In the genomic region with DNA sequence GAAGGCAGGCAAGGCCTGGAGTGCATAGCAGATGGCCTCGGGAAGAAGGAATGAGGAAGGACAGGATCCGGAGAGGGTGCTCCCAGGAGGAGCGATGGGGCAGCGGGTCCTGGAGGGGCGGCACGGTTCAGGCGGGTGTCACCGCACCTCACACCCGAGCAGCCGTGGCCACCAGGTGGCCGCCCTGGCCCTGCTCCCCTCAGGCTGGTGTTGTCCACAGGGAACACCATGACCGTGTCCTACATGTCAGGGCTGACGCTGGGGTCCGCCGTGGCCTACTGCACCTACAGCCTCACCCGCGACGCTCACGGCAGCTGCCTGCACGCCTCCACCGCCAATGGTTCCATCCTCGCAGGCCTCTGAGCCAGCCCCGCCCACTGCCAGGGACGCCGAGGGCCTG, we compare ENCODE assay signal across 1 cellular context.
TF ChIP-seq lines count a peak whose summit lies in the region.

No MANE protein-coding gene starts in this region.

TF ChIP-seq in WTC11, 78 proteins besides CTCF, POLR2A, EP300 and RAD21 (continued from another document):
- TF ChIP-seq, protein P1, sequence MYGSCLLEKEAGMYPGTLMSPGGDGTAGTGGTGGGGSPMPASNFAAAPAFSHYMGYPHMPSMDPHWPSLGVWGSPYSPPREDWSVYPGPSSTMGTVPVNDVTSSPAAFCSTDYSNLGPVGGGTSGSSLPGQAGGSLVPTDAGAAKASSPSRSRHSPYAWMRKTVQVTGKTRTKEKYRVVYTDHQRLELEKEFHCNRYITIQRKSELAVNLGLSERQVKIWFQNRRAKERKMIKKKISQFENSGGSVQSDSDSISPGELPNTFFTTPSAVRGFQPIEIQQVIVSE (CRISPR knock-in tag; IDR thresholded peaks at IDR 0.05; ENCODE audit: borderline replicate concordance): no peak
- TF ChIP-seq, protein P2, sequence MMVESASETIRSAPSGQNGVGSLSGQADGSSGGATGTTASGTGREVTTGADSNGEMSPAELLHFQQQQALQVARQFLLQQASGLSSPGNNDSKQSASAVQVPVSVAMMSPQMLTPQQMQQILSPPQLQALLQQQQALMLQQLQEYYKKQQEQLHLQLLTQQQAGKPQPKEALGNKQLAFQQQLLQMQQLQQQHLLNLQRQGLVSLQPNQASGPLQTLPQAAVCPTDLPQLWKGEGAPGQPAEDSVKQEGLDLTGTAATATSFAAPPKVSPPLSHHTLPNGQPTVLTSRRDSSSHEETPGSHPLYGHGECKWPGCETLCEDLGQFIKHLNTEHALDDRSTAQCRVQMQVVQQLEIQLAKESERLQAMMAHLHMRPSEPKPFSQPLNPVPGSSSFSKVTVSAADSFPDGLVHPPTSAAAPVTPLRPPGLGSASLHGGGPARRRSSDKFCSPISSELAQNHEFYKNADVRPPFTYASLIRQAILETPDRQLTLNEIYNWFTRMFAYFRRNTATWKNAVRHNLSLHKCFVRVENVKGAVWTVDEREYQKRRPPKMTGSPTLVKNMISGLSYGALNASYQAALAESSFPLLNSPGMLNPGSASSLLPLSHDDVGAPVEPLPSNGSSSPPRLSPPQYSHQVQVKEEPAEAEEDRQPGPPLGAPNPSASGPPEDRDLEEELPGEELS (CRISPR knock-in tag; IDR thresholded peaks at IDR 0.05): no peak
- no peak for TF ChIP-seq MXD4 (CRISPR knock-in tag; IDR thresholded peaks at IDR 0.05; ENCODE audit: borderline replicate concordance)
TF ChIP-seq in WTC11: peak in this region for 0.
